ENCODE assay signal across 1 cellular context in the genomic region with DNA sequence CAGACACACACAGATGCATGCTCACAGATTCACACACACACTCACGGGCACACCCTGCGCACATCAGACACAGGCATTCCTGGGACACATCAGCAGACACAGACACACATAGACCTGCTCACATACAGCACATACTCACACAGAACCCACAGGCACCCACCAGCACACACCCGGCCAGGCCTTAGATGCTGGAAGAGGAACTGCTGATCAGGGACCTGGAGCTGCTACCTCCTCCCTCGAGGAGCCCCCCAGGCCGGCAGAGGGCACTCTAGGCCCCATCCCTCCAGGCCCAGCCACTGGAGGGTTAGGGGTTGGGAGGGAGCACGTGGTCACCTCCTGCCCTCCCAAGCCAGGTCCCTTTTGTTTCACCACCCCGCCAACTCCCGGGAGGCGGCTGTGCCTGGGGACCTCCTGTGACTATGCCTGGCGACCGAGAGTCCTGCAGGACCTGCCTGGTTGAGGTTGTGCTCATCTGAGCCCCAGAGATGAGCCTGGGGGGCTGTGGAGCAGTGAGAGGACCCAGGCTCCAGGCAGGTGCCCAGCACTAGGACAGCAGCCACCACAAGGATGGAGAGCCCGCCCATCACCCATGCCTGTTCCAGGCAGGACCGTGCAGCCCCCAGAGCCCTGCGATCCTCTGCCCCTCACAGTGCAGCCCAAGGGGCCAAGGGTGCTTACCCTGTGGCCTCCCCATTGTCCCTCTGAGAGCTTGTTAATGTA.
TF ChIP-seq lines count a peak whose summit lies in the region.

No MANE protein-coding gene starts in this region.

TF ChIP-seq in HepG2, 621 proteins besides CTCF, POLR2A, EP300 and RAD21 (continued from another document and continues in another):
- TF ChIP-seq ZNF496 (CRISPR knock-in tag; IDR thresholded peaks at IDR 0.05; ENCODE audit: insufficient replicate concordance) (no peak), MZF1 (CRISPR knock-in tag; IDR thresholded peaks at IDR 0.05; ENCODE audit: borderline replicate concordance) (no peak), MBD4 (IDR thresholded peaks at IDR 0.05; ENCODE audit: borderline replicate concordance, low read length) (no peak), ZNF24 (IDR thresholded peaks at IDR 0.05) (no peak), ZNF557 (CRISPR knock-in tag; IDR thresholded peaks at IDR 0.05) (no peak), IRF2 (CRISPR knock-in tag; IDR thresholded peaks at IDR 0.05) (peak; percentile 78), HES4 (CRISPR knock-in tag; IDR thresholded peaks at IDR 0.05; ENCODE audit: borderline replicate concordance) (no peak), WIZ (CRISPR knock-in tag; IDR thresholded peaks at IDR 0.05) (no peak), GZF1 (CRISPR knock-in tag; IDR thresholded peaks at IDR 0.05) (peak; percentile 82; the same call in 1 of the 2 replicates), GTF3A (CRISPR knock-in tag; conservative IDR thresholded peaks at IDR 0.05) (0 out of 2 replicates have a peak, but pooled peaks have one; percentile 27), ZBTB8A (CRISPR knock-in tag; IDR thresholded peaks at IDR 0.05; ENCODE audit: borderline replicate concordance, low read depth) (no peak), REXO4 (CRISPR knock-in tag; IDR thresholded peaks at IDR 0.05; ENCODE audit: borderline replicate concordance) (peak; percentile 66; the same call in 1 of the 2 replicates), ZNF383 (CRISPR knock-in tag; IDR thresholded peaks at IDR 0.05; ENCODE audit: borderline replicate concordance) (0 out of 2 replicates have a peak, but pooled peaks have one; percentile 20), GATAD1 (CRISPR knock-in tag; IDR thresholded peaks at IDR 0.05) (peak; percentile 83), TSC22D2 (CRISPR knock-in tag; IDR thresholded peaks at IDR 0.05; ENCODE audit: borderline replicate concordance) (peak; percentile 71; the same call in 1 of the 2 replicates), ZFP82 (CRISPR knock-in tag; IDR thresholded peaks at IDR 0.05; ENCODE audit: borderline replicate concordance) (no peak), SIX4 (CRISPR knock-in tag; IDR thresholded peaks at IDR 0.05) (no peak), MTA1 (CRISPR knock-in tag; IDR thresholded peaks at IDR 0.05; ENCODE audit: borderline replicate concordance) (peak; percentile 87; the same call in 1 of the 2 replicates), HOXA3 (CRISPR knock-in tag; IDR thresholded peaks at IDR 0.05) (peak; percentile 68; the same call in 1 of the 2 replicates), ONECUT2 (CRISPR knock-in tag; IDR thresholded peaks at IDR 0.05) (no peak), EED (CRISPR knock-in tag; IDR thresholded peaks at IDR 0.05) (peak; percentile 58; the same call in 1 of the 2 replicates), ZNF777 (CRISPR knock-in tag; IDR thresholded peaks at IDR 0.05) (peak; percentile 32; the same call in 1 of the 2 replicates), ATRX (CRISPR knock-in tag; IDR thresholded peaks at IDR 0.05; ENCODE audit: borderline replicate concordance) (no peak; the same call in 1 of the 2 replicates), MIER2 (CRISPR knock-in tag; IDR thresholded peaks at IDR 0.05) (no peak), TMF1 (CRISPR knock-in tag; IDR thresholded peaks at IDR 0.05; ENCODE audit: low read depth) (peak; percentile 51; the same call in 1 of the 2 replicates), HNF4A (CRISPR knock-in tag; IDR thresholded peaks at IDR 0.05) (no peak), ZFP36 (IDR thresholded peaks at IDR 0.05; ENCODE audit: borderline replicate concordance, low read depth, low read length, partially characterized antibody) (no peak), NFKB2 (CRISPR knock-in tag; IDR thresholded peaks at IDR 0.05; ENCODE audit: borderline replicate concordance) (peak; percentile 74; the same call in 1 of the 2 replicates), SATB2 (CRISPR knock-in tag; IDR thresholded peaks at IDR 0.05) (no peak)
- TF ChIP-seq, protein P1, sequence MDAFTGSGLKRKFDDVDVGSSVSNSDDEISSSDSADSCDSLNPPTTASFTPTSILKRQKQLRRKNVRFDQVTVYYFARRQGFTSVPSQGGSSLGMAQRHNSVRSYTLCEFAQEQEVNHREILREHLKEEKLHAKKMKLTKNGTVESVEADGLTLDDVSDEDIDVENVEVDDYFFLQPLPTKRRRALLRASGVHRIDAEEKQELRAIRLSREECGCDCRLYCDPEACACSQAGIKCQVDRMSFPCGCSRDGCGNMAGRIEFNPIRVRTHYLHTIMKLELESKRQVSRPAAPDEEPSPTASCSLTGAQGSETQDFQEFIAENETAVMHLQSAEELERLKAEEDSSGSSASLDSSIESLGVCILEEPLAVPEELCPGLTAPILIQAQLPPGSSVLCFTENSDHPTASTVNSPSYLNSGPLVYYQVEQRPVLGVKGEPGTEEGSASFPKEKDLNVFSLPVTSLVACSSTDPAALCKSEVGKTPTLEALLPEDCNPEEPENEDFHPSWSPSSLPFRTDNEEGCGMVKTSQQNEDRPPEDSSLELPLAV (CRISPR knock-in tag; conservative IDR thresholded peaks at IDR 0.05; ENCODE audit: low read depth), result no peak; the same call in 1 of the 2 replicates
- TF ChIP-seq, protein P2, sequence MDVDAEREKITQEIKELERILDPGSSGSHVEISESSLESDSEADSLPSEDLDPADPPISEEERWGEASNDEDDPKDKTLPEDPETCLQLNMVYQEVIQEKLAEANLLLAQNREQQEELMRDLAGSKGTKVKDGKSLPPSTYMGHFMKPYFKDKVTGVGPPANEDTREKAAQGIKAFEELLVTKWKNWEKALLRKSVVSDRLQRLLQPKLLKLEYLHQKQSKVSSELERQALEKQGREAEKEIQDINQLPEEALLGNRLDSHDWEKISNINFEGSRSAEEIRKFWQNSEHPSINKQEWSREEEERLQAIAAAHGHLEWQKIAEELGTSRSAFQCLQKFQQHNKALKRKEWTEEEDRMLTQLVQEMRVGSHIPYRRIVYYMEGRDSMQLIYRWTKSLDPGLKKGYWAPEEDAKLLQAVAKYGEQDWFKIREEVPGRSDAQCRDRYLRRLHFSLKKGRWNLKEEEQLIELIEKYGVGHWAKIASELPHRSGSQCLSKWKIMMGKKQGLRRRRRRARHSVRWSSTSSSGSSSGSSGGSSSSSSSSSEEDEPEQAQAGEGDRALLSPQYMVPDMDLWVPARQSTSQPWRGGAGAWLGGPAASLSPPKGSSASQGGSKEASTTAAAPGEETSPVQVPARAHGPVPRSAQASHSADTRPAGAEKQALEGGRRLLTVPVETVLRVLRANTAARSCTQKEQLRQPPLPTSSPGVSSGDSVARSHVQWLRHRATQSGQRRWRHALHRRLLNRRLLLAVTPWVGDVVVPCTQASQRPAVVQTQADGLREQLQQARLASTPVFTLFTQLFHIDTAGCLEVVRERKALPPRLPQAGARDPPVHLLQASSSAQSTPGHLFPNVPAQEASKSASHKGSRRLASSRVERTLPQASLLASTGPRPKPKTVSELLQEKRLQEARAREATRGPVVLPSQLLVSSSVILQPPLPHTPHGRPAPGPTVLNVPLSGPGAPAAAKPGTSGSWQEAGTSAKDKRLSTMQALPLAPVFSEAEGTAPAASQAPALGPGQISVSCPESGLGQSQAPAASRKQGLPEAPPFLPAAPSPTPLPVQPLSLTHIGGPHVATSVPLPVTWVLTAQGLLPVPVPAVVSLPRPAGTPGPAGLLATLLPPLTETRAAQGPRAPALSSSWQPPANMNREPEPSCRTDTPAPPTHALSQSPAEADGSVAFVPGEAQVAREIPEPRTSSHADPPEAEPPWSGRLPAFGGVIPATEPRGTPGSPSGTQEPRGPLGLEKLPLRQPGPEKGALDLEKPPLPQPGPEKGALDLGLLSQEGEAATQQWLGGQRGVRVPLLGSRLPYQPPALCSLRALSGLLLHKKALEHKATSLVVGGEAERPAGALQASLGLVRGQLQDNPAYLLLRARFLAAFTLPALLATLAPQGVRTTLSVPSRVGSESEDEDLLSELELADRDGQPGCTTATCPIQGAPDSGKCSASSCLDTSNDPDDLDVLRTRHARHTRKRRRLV (CRISPR knock-in tag; IDR thresholded peaks at IDR 0.05), result 0 out of 2 replicates have a peak, but pooled peaks have one; percentile 22
- TF ChIP-seq, protein P3, sequence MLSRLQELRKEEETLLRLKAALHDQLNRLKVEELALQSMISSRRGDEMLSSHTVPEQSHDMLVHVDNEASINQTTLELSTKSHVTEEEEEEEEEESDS (CRISPR knock-in tag; IDR thresholded peaks at IDR 0.05; ENCODE audit: borderline replicate concordance), result peak; percentile 17; the same call in 1 of the 2 replicates
- TF ChIP-seq, protein P4, sequence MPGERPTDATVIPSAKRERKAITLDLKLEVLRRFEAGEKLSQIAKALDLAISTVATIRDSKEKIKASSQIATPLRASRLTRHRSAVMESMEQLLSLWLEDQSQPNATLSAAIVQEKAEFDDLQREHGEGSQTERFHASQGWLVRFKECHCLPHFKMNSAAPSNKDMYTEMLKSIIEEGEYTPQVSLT (CRISPR knock-in tag; IDR thresholded peaks at IDR 0.05; ENCODE audit: borderline replicate concordance, low read depth), result no peak
- TF ChIP-seq, protein P5, sequence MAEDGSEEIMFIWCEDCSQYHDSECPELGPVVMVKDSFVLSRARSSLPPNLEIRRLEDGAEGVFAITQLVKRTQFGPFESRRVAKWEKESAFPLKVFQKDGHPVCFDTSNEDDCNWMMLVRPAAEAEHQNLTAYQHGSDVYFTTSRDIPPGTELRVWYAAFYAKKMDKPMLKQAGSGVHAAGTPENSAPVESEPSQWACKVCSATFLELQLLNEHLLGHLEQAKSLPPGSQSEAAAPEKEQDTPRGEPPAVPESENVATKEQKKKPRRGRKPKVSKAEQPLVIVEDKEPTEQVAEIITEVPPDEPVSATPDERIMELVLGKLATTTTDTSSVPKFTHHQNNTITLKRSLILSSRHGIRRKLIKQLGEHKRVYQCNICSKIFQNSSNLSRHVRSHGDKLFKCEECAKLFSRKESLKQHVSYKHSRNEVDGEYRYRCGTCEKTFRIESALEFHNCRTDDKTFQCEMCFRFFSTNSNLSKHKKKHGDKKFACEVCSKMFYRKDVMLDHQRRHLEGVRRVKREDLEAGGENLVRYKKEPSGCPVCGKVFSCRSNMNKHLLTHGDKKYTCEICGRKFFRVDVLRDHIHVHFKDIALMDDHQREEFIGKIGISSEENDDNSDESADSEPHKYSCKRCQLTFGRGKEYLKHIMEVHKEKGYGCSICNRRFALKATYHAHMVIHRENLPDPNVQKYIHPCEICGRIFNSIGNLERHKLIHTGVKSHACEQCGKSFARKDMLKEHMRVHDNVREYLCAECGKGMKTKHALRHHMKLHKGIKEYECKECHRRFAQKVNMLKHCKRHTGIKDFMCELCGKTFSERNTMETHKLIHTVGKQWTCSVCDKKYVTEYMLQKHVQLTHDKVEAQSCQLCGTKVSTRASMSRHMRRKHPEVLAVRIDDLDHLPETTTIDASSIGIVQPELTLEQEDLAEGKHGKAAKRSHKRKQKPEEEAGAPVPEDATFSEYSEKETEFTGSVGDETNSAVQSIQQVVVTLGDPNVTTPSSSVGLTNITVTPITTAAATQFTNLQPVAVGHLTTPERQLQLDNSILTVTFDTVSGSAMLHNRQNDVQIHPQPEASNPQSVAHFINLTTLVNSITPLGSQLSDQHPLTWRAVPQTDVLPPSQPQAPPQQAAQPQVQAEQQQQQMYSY (CRISPR knock-in tag; IDR thresholded peaks at IDR 0.05), result no peak
- TF ChIP-seq, protein P6, sequence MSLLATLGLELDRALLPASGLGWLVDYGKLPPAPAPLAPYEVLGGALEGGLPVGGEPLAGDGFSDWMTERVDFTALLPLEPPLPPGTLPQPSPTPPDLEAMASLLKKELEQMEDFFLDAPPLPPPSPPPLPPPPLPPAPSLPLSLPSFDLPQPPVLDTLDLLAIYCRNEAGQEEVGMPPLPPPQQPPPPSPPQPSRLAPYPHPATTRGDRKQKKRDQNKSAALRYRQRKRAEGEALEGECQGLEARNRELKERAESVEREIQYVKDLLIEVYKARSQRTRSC (CRISPR knock-in tag; IDR thresholded peaks at IDR 0.05; ENCODE audit: low read depth), result peak; percentile 6; the same call in 1 of the 2 replicates
- TF ChIP-seq, protein P7, sequence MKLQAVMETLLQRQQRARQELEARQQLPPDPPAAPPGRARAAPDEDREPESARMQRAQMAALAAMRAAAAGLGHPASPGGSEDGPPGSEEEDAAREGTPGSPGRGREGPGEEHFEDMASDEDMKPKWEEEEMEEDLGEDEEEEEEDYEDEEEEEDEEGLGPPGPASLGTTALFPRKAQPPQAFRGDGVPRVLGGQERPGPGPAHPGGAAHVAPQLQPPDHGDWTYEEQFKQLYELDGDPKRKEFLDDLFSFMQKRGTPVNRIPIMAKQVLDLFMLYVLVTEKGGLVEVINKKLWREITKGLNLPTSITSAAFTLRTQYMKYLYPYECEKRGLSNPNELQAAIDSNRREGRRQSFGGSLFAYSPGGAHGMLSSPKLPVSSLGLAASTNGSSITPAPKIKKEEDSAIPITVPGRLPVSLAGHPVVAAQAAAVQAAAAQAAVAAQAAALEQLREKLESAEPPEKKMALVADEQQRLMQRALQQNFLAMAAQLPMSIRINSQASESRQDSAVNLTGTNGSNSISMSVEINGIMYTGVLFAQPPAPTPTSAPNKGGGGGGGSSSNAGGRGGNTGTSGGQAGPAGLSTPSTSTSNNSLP (IDR thresholded peaks at IDR 0.05; ENCODE audit: low read depth, low read length), result no peak
- TF ChIP-seq, protein P8, sequence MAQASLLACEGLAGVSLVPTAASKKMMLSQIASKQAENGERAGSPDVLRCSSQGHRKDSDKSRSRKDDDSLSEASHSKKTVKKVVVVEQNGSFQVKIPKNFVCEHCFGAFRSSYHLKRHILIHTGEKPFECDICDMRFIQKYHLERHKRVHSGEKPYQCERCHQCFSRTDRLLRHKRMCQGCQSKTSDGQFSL (CRISPR knock-in tag; IDR thresholded peaks at IDR 0.05), result no peak; the same call in 1 of the 2 replicates
- TF ChIP-seq, protein P9, sequence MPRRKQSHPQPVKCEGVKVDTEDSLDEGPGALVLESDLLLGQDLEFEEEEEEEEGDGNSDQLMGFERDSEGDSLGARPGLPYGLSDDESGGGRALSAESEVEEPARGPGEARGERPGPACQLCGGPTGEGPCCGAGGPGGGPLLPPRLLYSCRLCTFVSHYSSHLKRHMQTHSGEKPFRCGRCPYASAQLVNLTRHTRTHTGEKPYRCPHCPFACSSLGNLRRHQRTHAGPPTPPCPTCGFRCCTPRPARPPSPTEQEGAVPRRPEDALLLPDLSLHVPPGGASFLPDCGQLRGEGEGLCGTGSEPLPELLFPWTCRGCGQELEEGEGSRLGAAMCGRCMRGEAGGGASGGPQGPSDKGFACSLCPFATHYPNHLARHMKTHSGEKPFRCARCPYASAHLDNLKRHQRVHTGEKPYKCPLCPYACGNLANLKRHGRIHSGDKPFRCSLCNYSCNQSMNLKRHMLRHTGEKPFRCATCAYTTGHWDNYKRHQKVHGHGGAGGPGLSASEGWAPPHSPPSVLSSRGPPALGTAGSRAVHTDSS (CRISPR knock-in tag; conservative IDR thresholded peaks at IDR 0.05), result no peak
- TF ChIP-seq, protein P10, sequence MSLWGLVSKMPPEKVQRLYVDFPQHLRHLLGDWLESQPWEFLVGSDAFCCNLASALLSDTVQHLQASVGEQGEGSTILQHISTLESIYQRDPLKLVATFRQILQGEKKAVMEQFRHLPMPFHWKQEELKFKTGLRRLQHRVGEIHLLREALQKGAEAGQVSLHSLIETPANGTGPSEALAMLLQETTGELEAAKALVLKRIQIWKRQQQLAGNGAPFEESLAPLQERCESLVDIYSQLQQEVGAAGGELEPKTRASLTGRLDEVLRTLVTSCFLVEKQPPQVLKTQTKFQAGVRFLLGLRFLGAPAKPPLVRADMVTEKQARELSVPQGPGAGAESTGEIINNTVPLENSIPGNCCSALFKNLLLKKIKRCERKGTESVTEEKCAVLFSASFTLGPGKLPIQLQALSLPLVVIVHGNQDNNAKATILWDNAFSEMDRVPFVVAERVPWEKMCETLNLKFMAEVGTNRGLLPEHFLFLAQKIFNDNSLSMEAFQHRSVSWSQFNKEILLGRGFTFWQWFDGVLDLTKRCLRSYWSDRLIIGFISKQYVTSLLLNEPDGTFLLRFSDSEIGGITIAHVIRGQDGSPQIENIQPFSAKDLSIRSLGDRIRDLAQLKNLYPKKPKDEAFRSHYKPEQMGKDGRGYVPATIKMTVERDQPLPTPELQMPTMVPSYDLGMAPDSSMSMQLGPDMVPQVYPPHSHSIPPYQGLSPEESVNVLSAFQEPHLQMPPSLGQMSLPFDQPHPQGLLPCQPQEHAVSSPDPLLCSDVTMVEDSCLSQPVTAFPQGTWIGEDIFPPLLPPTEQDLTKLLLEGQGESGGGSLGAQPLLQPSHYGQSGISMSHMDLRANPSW (CRISPR knock-in tag; IDR thresholded peaks at IDR 0.05; ENCODE audit: borderline replicate concordance), result no peak
